Comparison of ENCODE assay signal across 15 cellular contexts in genomic region chr19:6020972-6021805, GRCh38. TPM values are rescaled to one million over a fixed set of nuclear protein-coding genes. Genes with fewer than 3 reads are reported as not detected.
DNase-seq lines count a peak whose midpoint lies in the region; ATAC-seq, FAIRE-seq and TF ChIP-seq lines count a peak whose summit lies in the region.
"Had no signal": no experiment of that assay in that cellular context is flagged by ENCODE, and none has a peak within 500 bp of the region (broad histone marks: within the 10 kb centered on the region; RNA-seq: fewer than 3 reads in every experiment).

No MANE protein-coding gene starts in this region.

- no peak for FAIRE-seq in small intestine (lab: Jason Lieb, UNC)

- H3K9me3 ChIP-seq in sigmoid colon = no peaks in the 10 kb centered on the region
- H3K9me3 ChIP-seq in small intestine (ENCODE audit: control insufficient read depth, low read depth) = no peaks in the 10 kb centered on the region
- H3K9me3 ChIP-seq: heart right ventricle, testis had no signal

- no peak for TF ChIP-seq POLR2A in sigmoid colon (IDR thresholded peaks at IDR 0.05)

- no peak overlapping the region for H3K27ac ChIP-seq in sigmoid colon
- H3K27ac ChIP-seq in small intestine (ENCODE audit: low read depth in 1 of 2, low read length in 1 of 2) = no peak overlapping the region

- WGBS in sigmoid colon, 2 donors = 43 to 82% methylated on average over 22 of the region's 22 CpGs
- 77 to 85% (median 81%) methylated on average over 22 of the region's 22 CpGs for WGBS in small intestine, 3 donors

- H3K36me3 ChIP-seq in sigmoid colon (peaks cover 0 to 46% (median 9%) of the 10 kb centered on the region in 4 donors), small intestine (ENCODE audit: control insufficient read depth in 2 of 2, insufficient read depth in 2 of 2, low read length in 2 of 2) (no peaks in the 10 kb centered on the region)

- intact Hi-C loops in sigmoid colon (cut with DNase I) = no loop called here

- H3K27me3 ChIP-seq in sigmoid colon = no peaks in the 10 kb centered on the region
- no peaks in the 10 kb centered on the region for H3K27me3 ChIP-seq in small intestine (ENCODE audit: control insufficient read depth in 2 of 2, insufficient read depth in 2 of 2, low read length in 2 of 2)
- H3K27me3 ChIP-seq: heart right ventricle, testis had no signal

- DNase-seq in NCI-H1417 (lab: John Stamatoyannopoulos, UW) = peak in 2 of 3 experiments; percentile 54 to 75
- DNase-seq in NCI-H1417 treated with DMSO at 0.1 percent for 48 hours (lab: John Stamatoyannopoulos, UW) = no peak
- DNase-seq in NCI-H510A treated with DMSO at 0.1 percent for 48 hours (lab: John Stamatoyannopoulos, UW) = peak; percentile 57
- DNase-seq in epithelial cell of esophagus (ENCODE audit: low read depth) = peak; percentile 14
- DNase-seq in sigmoid colon = peak; percentile 50
- no peak for DNase-seq in small intestine
- DNase-seq: 8988T; activated CD4-positive, alpha-beta T cell treated with anti-CD3 and anti-CD28 coated beads, Interleukin-2, amount 50 U/mL, for 4 hours; activated effector memory CD4-positive, alpha-beta T cell treated with Interleukin-2 at 50 U/mL for 16 hours; heart right ventricle; NCI-H2171 treated with DMSO at 0.1 percent for 48 hours; T-helper 9 cell; testis had no signal

- peaks cover 0 to 7% (median 2%) of the 10 kb centered on the region in 4 donors for H3K4me1 ChIP-seq in sigmoid colon
- no peaks in the 10 kb centered on the region for H3K4me1 ChIP-seq in small intestine (ENCODE audit: control insufficient read depth in 2 of 2, insufficient read depth in 1 of 2, low read depth in 1 of 2, low read length in 1 of 2)

- no peak for ATAC-seq in HG02642 (IDR thresholded peaks at IDR 0.05; ENCODE audit: poor library complexity, unreplicated experiment)
- ATAC-seq in HG03025 (IDR thresholded peaks at IDR 0.05; ENCODE audit: low FRiP score, unreplicated experiment) = no peak

- H3K4me3 ChIP-seq in epithelial cell of esophagus (ENCODE audit: low read length) = no peak overlapping the region
- H3K4me3 ChIP-seq in sigmoid colon = no peak overlapping the region
- no peak overlapping the region for H3K4me3 ChIP-seq in small intestine (ENCODE audit: low read depth in 1 of 2, low read length in 2 of 2)
- H3K4me3 ChIP-seq: heart right ventricle, testis had no signal

- no peak for TF ChIP-seq EP300 in sigmoid colon (IDR thresholded peaks at IDR 0.05)

- no peak for TF ChIP-seq CTCF in epithelial cell of esophagus (IDR thresholded peaks at IDR 0.05; ENCODE audit: insufficient read depth, low read depth, low read length, missing control alignments)
- TF ChIP-seq CTCF in sigmoid colon (IDR thresholded peaks at IDR 0.05) = no peak

RNA-seq across cellular contexts. Expression of gene RANBP3, which starts 43.2 kb away (rescaled TPM):
- 10 to 100 TPM; 63.1 to 86.4 (median 82.7) TPM for total RNA-seq in sigmoid colon
- polyA plus RNA-seq in sigmoid colon (10 to 100 TPM; 27.0 to 47.5 (median 27.6) TPM), small intestine (10 to 100 TPM; 23.0 to 43.1 (median 33.5) TPM)

Comparison
In these comparisons a context has a peak if more than half of its experiments do, and no peak if none do; other contexts are left out.
1. DNase-seq: peak in NCI-H1417 (2 of 3), NCI-H510A treated with DMSO at 0.1 percent for 48 hours (single experiment), epithelial cell of esophagus (single experiment) and sigmoid colon (single experiment); none in NCI-H1417 treated with DMSO at 0.1 percent for 48 hours (single experiment) and small intestine (single experiment).